Comparison of ENCODE assay signal across 10 cellular contexts in genomic region chr2:104658840-104659591, GRCh38.
A peak's percentile ranks its signal among the peaks of the same experiment; 100 is the strongest.
DNase-seq lines count a peak whose midpoint lies in the region; ATAC-seq and TF ChIP-seq lines count a peak whose summit lies in the region.
"Had no signal": no experiment of that assay in that cellular context is flagged by ENCODE, and none has a peak within 500 bp of the region (broad histone marks: within the 10 kb centered on the region; RNA-seq: fewer than 3 reads in every experiment).

No MANE protein-coding gene starts in this region.

- peak; percentile 54 for DNase-seq in Ammon's horn (ENCODE audit: low spot score)
- DNase-seq in left ventricle myocardium inferior, result peak; percentile 21
- DNase-seq in naive thymus-derived CD4-positive, alpha-beta T cell, result no peak
- DNase-seq in DMS53 treated with DMSO at 0.1 percent for 48 hours (lab: John Stamatoyannopoulos, UW; ENCODE audit: unreplicated experiment), result no peak
- DNase-seq in mucosa of descending colon, result no peak
- DNase-seq: activated CD4-positive, alpha-beta memory T cell treated with anti-CD3 and anti-CD28 coated beads for 36 hours; NCI-H526 treated with DMSO at 0.1 percent for 48 hours had no signal

- peaks cover 0 to 7% (median 0%) of the 10 kb centered on the region in 11 donors for H3K9me3 Mint-ChIP-seq in naive thymus-derived CD4-positive, alpha-beta T cell
- H3K9me3 Mint-ChIP-seq: activated CD4-positive, alpha-beta memory T cell treated with anti-CD3 and anti-CD28 coated beads for 36 hours had no signal

- H3K27ac Mint-ChIP-seq in naive thymus-derived CD4-positive, alpha-beta T cell, result no peak overlapping the region
- H3K27ac Mint-ChIP-seq: activated CD4-positive, alpha-beta memory T cell treated with anti-CD3 and anti-CD28 coated beads for 36 hours had no signal

- H3K27ac ChIP-seq in angular gyrus (ENCODE audit: low read depth, low read length), result peak overlapping the region; percentile 16
- H3K27ac ChIP-seq in left ventricle myocardium inferior (replicated peaks), result peak overlapping the region; percentile 81
- H3K27ac ChIP-seq in naive thymus-derived CD4-positive, alpha-beta T cell (ENCODE audit: low read depth, low read length), result no peak overlapping the region

- H3K4me3 ChIP-seq in left ventricle myocardium inferior (peak overlapping the region; percentile 47), mucosa of descending colon (no peak overlapping the region)
- H3K4me3 ChIP-seq in naive thymus-derived CD4-positive, alpha-beta T cell (ENCODE audit: low read length), result no peak overlapping the region

- intact Hi-C loops in left ventricle myocardium inferior (cut with micrococcal nuclease) (no loop called here), mucosa of descending colon (cut with DNase I, micrococcal nuclease) (no loop called here)
- intact Hi-C loops in naive thymus-derived CD4-positive, alpha-beta T cell (cut with micrococcal nuclease), result no loop called here

- TF ChIP-seq CTCF in left ventricle myocardium inferior (IDR thresholded peaks at IDR 0.05; ENCODE audit: borderline replicate concordance), result no peak
- TF ChIP-seq CTCF in mucosa of descending colon (IDR thresholded peaks at IDR 0.05), result no peak

- ATAC-seq in naive thymus-derived CD4-positive, alpha-beta T cell, result peak; percentile 34
- no peak for ATAC-seq in mucosa of descending colon
- no peak for ATAC-seq in HG02884 (IDR thresholded peaks at IDR 0.05; ENCODE audit: unreplicated experiment)
- ATAC-seq in HG02610 (IDR thresholded peaks at IDR 0.05; ENCODE audit: unreplicated experiment), result no peak

- CTCF ChIA-PET in naive thymus-derived CD4-positive, alpha-beta T cell (lab: Charles Lee), result no interaction called here

- no peaks in the 10 kb centered on the region for H3K36me3 ChIP-seq in left ventricle myocardium inferior
- no peaks in the 10 kb centered on the region for H3K36me3 ChIP-seq in naive thymus-derived CD4-positive, alpha-beta T cell (ENCODE audit: control insufficient read depth in 2 of 3, insufficient read depth in 3 of 3, low read length in 3 of 3)
- no peaks in the 10 kb centered on the region for H3K36me3 ChIP-seq in mucosa of descending colon (ENCODE audit: low read depth)

- H3K9me3 ChIP-seq in left ventricle myocardium inferior (replicated peaks) (no peaks in the 10 kb centered on the region), mucosa of descending colon (no peaks in the 10 kb centered on the region)
- H3K9me3 ChIP-seq in naive thymus-derived CD4-positive, alpha-beta T cell (ENCODE audit: control insufficient read depth in 2 of 3, low read length in 3 of 3), result no peaks in the 10 kb centered on the region

- peaks cover 64% of the 10 kb centered on the region for H3K27me3 ChIP-seq in left ventricle myocardium inferior (ENCODE audit: low read depth)
- H3K27me3 ChIP-seq in naive thymus-derived CD4-positive, alpha-beta T cell (ENCODE audit: control insufficient read depth in 2 of 2, insufficient read depth in 2 of 2, low read length in 2 of 2), result peaks cover 0 to 4% of the 10 kb centered on the region in 2 donors

- H3K27me3 Mint-ChIP-seq in naive thymus-derived CD4-positive, alpha-beta T cell, result peaks cover 44 to 63% (median 45%) of the 10 kb centered on the region in 5 donors

- H3K36me3 Mint-ChIP-seq in naive thymus-derived CD4-positive, alpha-beta T cell, result no peaks in the 10 kb centered on the region
- H3K36me3 Mint-ChIP-seq: activated CD4-positive, alpha-beta memory T cell treated with anti-CD3 and anti-CD28 coated beads for 36 hours had no signal

- H3K4me1 ChIP-seq in left ventricle myocardium inferior, result peaks cover 41% of the 10 kb centered on the region
- no peaks in the 10 kb centered on the region for H3K4me1 ChIP-seq in naive thymus-derived CD4-positive, alpha-beta T cell (ENCODE audit: control insufficient read depth in 2 of 2, insufficient read depth in 2 of 2, low read length in 2 of 2)
- H3K4me1 ChIP-seq in mucosa of descending colon (ENCODE audit: low read depth), result no peaks in the 10 kb centered on the region

- peak overlapping the region in 2 of 10 donors; percentile 43 to 63 for H3K4me3 Mint-ChIP-seq in naive thymus-derived CD4-positive, alpha-beta T cell
- H3K4me3 Mint-ChIP-seq: activated CD4-positive, alpha-beta memory T cell treated with anti-CD3 and anti-CD28 coated beads for 36 hours had no signal

- H3K4me1 Mint-ChIP-seq in naive thymus-derived CD4-positive, alpha-beta T cell, result peaks cover 5 to 10% (median 8%) of the 10 kb centered on the region in 7 donors

- POLR2A ChIA-PET in naive thymus-derived CD4-positive, alpha-beta T cell (lab: Charles Lee), result no interaction called here

Comparison
In these comparisons a context has a peak if more than half of its experiments do, and no peak if none do; other contexts are left out.
1. DNase-seq: peak in Ammon's horn (single experiment) and left ventricle myocardium inferior (single experiment); none in naive thymus-derived CD4-positive, alpha-beta T cell (0 of 9), DMS53 treated with DMSO at 0.1 percent for 48 hours (single experiment) and mucosa of descending colon (0 of 3).